In the genomic region with DNA sequence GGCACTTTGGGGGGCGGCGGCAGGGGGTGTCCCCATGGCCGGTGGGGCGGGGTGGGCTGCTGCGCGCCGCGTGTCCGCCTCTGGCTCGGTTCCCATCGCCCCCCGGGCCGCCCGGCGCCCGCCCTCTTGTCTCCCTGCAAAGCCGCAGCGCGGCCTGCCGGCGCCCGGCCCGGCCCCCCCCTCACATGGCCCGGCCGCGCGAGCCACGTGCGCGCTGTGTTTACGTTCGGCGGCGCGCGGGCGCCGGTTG, we compare ENCODE assay signal across 7 cellular contexts. TPM values are rescaled to one million over a fixed set of nuclear protein-coding genes. Genes with fewer than 3 reads are reported as not detected.
DNase-seq lines count a peak whose midpoint lies in the region; ATAC-seq and TF ChIP-seq lines count a peak whose summit lies in the region.

No MANE protein-coding gene starts in this region.

- H3K27ac ChIP-seq in HL-60 (replicated peaks) (no peak overlapping the region), adipose tissue (ENCODE audit: low read depth, low read length) (peak overlapping the region; percentile 77), layer of hippocampus (ENCODE audit: low read depth, low read length) (peak overlapping the region; percentile 88), suprapubic skin (peak overlapping the region; percentile 100)

- H3K9me3 ChIP-seq in suprapubic skin: no peaks in the 10 kb centered on the region

- TF ChIP-seq EP300 in suprapubic skin (IDR thresholded peaks at IDR 0.05): peak; percentile 12

- WGBS in adipose tissue, 3 donors: 0 to 1% (median 0%) methylated on average over 4 to 38 of the region's 38 CpGs
- WGBS in suprapubic skin: no CpG with 5 or more reads among the region's 38 CpGs

- H3K4me1 ChIP-seq in suprapubic skin: peaks cover 42% of the 10 kb centered on the region

- TF ChIP-seq POLR2A in suprapubic skin (IDR thresholded peaks at IDR 0.05): no peak

- peak overlapping the region; percentile 82 for H3K4me3 ChIP-seq in HL-60 (replicated peaks; ENCODE audit: insufficient read depth, low read length)
- H3K4me3 ChIP-seq in suprapubic skin: peak overlapping the region; percentile 88

- DNase-seq in HL-60 (ENCODE audit: low read depth in 1 of 2, low spot score in 1 of 2) (no peak), suprapubic skin (ENCODE audit: low spot score in 2 of 2) (no peak), NCI-H1105 treated with DMSO at 0.1 percent for 48 hours (lab: John Stamatoyannopoulos, UW) (no peak)

- no peak for TF ChIP-seq CTCF in HL-60 (IDR thresholded peaks at IDR 0.05; ENCODE audit: insufficient read depth, low read length)
- no peak for TF ChIP-seq CTCF in suprapubic skin (IDR thresholded peaks at IDR 0.05)

- no peaks in the 10 kb centered on the region for H3K36me3 ChIP-seq in suprapubic skin

- H3K27me3 ChIP-seq in HL-60 (ENCODE audit: insufficient read depth, poor library complexity, severe bottlenecking) (peaks cover 5% of the 10 kb centered on the region), layer of hippocampus (ENCODE audit: control insufficient read depth, insufficient read depth, low read length) (no peaks in the 10 kb centered on the region), suprapubic skin (no peaks in the 10 kb centered on the region)

- ATAC-seq in GM21360 (IDR thresholded peaks at IDR 0.05; ENCODE audit: unreplicated experiment): no peak
- no peak for ATAC-seq in GM21367 (IDR thresholded peaks at IDR 0.05; ENCODE audit: unreplicated experiment)

RNA-seq across cellular contexts. Expression of a gene that starts 0.5 kb away (rescaled TPM):
- 10 to 100 TPM in 1 of 3 donors, 1 to 10 TPM in 2; 6.3 to 15.4 (median 7.6) TPM for polyA plus RNA-seq in adipose tissue
- 10 to 100 TPM; 24.4 to 44.1 (median 39.1) TPM for total RNA-seq in suprapubic skin

RNA-seq across cellular contexts. Expression of a gene that starts 28.6 kb away (rescaled TPM):
- polyA plus RNA-seq in adipose tissue: 1,000 to 10,000 TPM; 2,587 to 4,221 (median 3,241) TPM
- total RNA-seq in suprapubic skin: 1,000 to 10,000 TPM; 1,650 to 2,624 (median 2,399) TPM

RNA-seq across cellular contexts. Expression of a gene that starts 28.8 kb away (rescaled TPM):
- polyA plus RNA-seq in adipose tissue: 10 to 100 TPM in 1 of 3 donors, 1 to 10 TPM in 2; 4.1 to 11.8 (median 7.8) TPM
- 1 to 10 TPM; 6.7 to 9.5 (median 9.0) TPM for total RNA-seq in suprapubic skin
